In genomic region chr10:82882722-82883121, GRCh38 we compare ENCODE assay signal across 9 cellular contexts.
"Had no signal": no experiment of that assay in that cellular context is flagged by ENCODE, and none has a peak within 500 bp of the region (broad histone marks: within the 10 kb centered on the region; RNA-seq: fewer than 3 reads in every experiment).

No MANE protein-coding gene starts in this region.

- ATAC-seq: GM23338, K562 had no signal

- H3K4me3 ChIP-seq: GM23338, K562 had no signal

- FAIRE-seq: H1, H54, HTR-8/SVneo, K562 had no signal

- DNase-seq: H9, HCEC 1CT, IMR-90, KG1 had no signal
